Comparison of ENCODE assay signal across 14 cellular contexts in the genomic region with DNA sequence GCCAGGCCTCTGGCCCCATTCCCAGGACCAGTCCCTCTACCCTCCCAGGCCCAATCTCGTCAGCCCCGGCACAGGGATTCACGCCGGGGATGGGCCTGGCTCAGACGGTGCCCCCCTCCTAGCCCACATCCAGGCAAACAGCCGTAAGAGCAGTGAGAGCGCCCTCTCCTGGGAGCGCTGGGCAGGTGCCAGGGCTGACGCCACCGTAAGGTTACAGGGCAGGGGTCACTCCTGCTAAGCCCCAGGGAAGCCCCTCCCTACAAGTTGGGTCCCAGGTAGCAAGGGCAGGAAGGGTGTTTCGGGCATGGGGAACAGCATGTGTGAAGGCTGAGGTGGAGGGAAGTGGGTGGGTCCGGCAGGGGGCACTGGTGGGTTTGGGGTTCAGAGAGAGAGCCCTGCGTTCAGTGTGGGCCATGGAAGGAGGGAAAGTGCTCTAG. TPM values are rescaled to one million over a fixed set of nuclear protein-coding genes. Genes with fewer than 3 reads are reported as not detected.
DNase-seq lines count a peak whose midpoint lies in the region; ATAC-seq and TF ChIP-seq lines count a peak whose summit lies in the region.
"Had no signal": no experiment of that assay in that cellular context is flagged by ENCODE, and none has a peak within 500 bp of the region (broad histone marks: within the 10 kb centered on the region; RNA-seq: fewer than 3 reads in every experiment).

No MANE protein-coding gene starts in this region.

- no peaks in the 10 kb centered on the region for H3K27me3 ChIP-seq in cardiac muscle cell
- no peaks in the 10 kb centered on the region for H3K27me3 ChIP-seq in RWPE2 (ENCODE audit: insufficient read depth, poor library complexity, severe bottlenecking)
- H3K27me3 ChIP-seq: body of pancreas, gastroesophageal sphincter had no signal

- no peak overlapping the region for H3K27ac ChIP-seq in cardiac muscle cell
- no peak overlapping the region for H3K27ac ChIP-seq in RWPE2 (ENCODE audit: poor library complexity, severe bottlenecking)
- H3K27ac ChIP-seq: body of pancreas, gastroesophageal sphincter had no signal

- ATAC-seq in Right ventricle myocardium superior (ENCODE audit: poor library complexity) = no peak
- ATAC-seq in RWPE2 (ENCODE audit: low read depth) = no peak
- no peak for ATAC-seq in GM21576 (IDR thresholded peaks at IDR 0.05; ENCODE audit: unreplicated experiment)
- no peak for ATAC-seq in HG03108 (IDR thresholded peaks at IDR 0.05; ENCODE audit: unreplicated experiment)
- ATAC-seq: body of pancreas, gastroesophageal sphincter, mucosa of descending colon had no signal

- no peaks in the 10 kb centered on the region for H3K4me1 ChIP-seq in cardiac muscle cell (ENCODE audit: low read depth)
- H3K4me1 ChIP-seq in RWPE2 (ENCODE audit: insufficient read depth, poor library complexity, severe bottlenecking) = no peaks in the 10 kb centered on the region
- H3K4me1 ChIP-seq: body of pancreas had no signal

- intact Hi-C loops in Right ventricle myocardium superior (cut with DNase I) = no loop called here

- H3K9me3 ChIP-seq in cardiac muscle cell (ENCODE audit: low read depth) (no peaks in the 10 kb centered on the region), RWPE2 (ENCODE audit: severe bottlenecking) (no peaks in the 10 kb centered on the region)
- H3K9me3 ChIP-seq: body of pancreas, gastroesophageal sphincter, mucosa of descending colon had no signal

- TF ChIP-seq CTCF in cardiac muscle cell (IDR thresholded peaks at IDR 0.05; ENCODE audit: low read depth, low read length) (peak; percentile 50), RWPE2 (IDR thresholded peaks at IDR 0.05; ENCODE audit: poor library complexity, severe bottlenecking) (peak; percentile 23), foreskin fibroblast (IDR thresholded peaks at IDR 0.05; ENCODE audit: low read depth, low read length) (peak; percentile 19)

- H3K36me3 ChIP-seq in cardiac muscle cell = no peaks in the 10 kb centered on the region
- H3K36me3 ChIP-seq in RWPE2 (ENCODE audit: low read depth) = no peaks in the 10 kb centered on the region
- H3K36me3 ChIP-seq: gastroesophageal sphincter had no signal

- H3K4me3 ChIP-seq in cardiac muscle cell (no peak overlapping the region), RWPE2 (ENCODE audit: severe bottlenecking) (no peak overlapping the region), foreskin fibroblast (ENCODE audit: low read depth in 1 of 2, low read length in 2 of 2) (no peak overlapping the region)
- H3K4me3 ChIP-seq: body of pancreas, gastroesophageal sphincter, mucosa of descending colon had no signal

- no peak for DNase-seq in cardiac muscle cell (ENCODE audit: low read depth in 1 of 2, low spot score in 1 of 2)
- DNase-seq in Right ventricle myocardium superior = no peak
- DNase-seq in RWPE2 (ENCODE audit: low spot score) = no peak
- no peak for DNase-seq in foreskin fibroblast
- no peak for DNase-seq in activated CD4-positive, alpha-beta T cell treated with anti-CD3 and anti-CD28 coated beads, Interleukin-2, amount 50 U/mL, for 1 hour
- DNase-seq in Ammon's horn (ENCODE audit: low spot score) = no peak
- DNase-seq: activated T-cell treated with anti-CD3 and anti-CD28 coated beads, Interleukin-2, amount 50 U/mL, for 24 hours; AML-193; body of pancreas; small intestine had no signal

RNA-seq across cellular contexts. Expression of a gene that starts 19.2 kb away (rescaled TPM):
- total RNA-seq in cardiac muscle cell = 22.6 and 25.1 TPM in 2 replicates
- polyA plus RNA-seq in cardiac muscle cell = 11.8 and 12.2 TPM in 2 replicates
- total RNA-seq in Right ventricle myocardium superior = 66.1 TPM
